Comparison of ENCODE assay signal across 8 cellular contexts in genomic region chr7:24572421-24573007, GRCh38. TPM values are rescaled to one million over a fixed set of nuclear protein-coding genes. Genes with fewer than 3 reads are reported as not detected.
A peak's percentile ranks its signal among the peaks of the same experiment; 100 is the strongest.
DNase-seq lines count a peak whose midpoint lies in the region; ATAC-seq and TF ChIP-seq lines count a peak whose summit lies in the region.

No MANE protein-coding gene starts in this region.

- TF ChIP-seq CTCF in mammary epithelial cell (conservative IDR thresholded peaks at IDR 0.05 in 1 of 2, IDR thresholded peaks at IDR 0.05 in 1 of 2; ENCODE audit: extremely low read depth in 1 of 2, insufficient read depth in 1 of 2, low read depth in 1 of 2, low read length in 2 of 2): no peak

- POLR2A ChIA-PET in CD4-positive, alpha-beta memory T cell (lab: Charles Lee; ENCODE audit: partially characterized antibody): interaction anchor here (0.9 to 2.0 kb wide), 3 partner anchors 13 to 1041 kb away, joined by 3 to 9 read pairs (median 3); partner anchors contain the start of gene CYCS

- DNase-seq in CD4-positive, alpha-beta memory T cell: peak in 4 of 5 donors; percentile 9 to 60 (median 23)
- peak; percentile 99 for DNase-seq in SW480 (ENCODE audit: low spot score)
- DNase-seq in mammary epithelial cell: peak; percentile 92
- DNase-seq in immature natural killer cell: peak in 2 of 3 donors; percentile 19 to 34

- in situ Hi-C loops in mammary epithelial cell (cut with MboI; ENCODE audit: low sequenced_read_pairs in 2 of 2): loop anchor here in 1 of 2 donors (10.0 kb wide), 1 partner anchor 92 kb away; no protein-coding TSS in a partner anchor

- H3K27me3 Mint-ChIP-seq in CD4-positive, alpha-beta memory T cell: peaks cover 2 to 4% of the 10 kb centered on the region in 2 donors
- peaks cover 5 to 13% (median 8%) of the 10 kb centered on the region in 3 donors for H3K27me3 Mint-ChIP-seq in immature natural killer cell (ENCODE audit: low read depth in 3 of 3)

- peak overlapping the region; percentile 96 for H2AFZ ChIP-seq in mammary epithelial cell (ENCODE audit: low read depth, low read length)

- peak overlapping the region; percentile 88 for H3K4me2 ChIP-seq in mammary epithelial cell (ENCODE audit: insufficient read depth, low read depth, low read length)

- peaks cover 39% of the 10 kb centered on the region for H3K79me2 ChIP-seq in mammary epithelial cell (ENCODE audit: insufficient read depth, low read length)

- whole genome bisulfite sequencing in mammary epithelial cell (ENCODE audit: low coverage, missing lambda C conversion rate): 0% methylated on average over 14 of the region's 15 CpGs

- H4K20me1 ChIP-seq in mammary epithelial cell (ENCODE audit: insufficient read depth, low read length): peaks cover 4% of the 10 kb centered on the region

- no peaks in the 10 kb centered on the region for H3K36me3 ChIP-seq in CD4-positive, alpha-beta memory T cell (ENCODE audit: insufficient read depth, low read length)
- H3K36me3 ChIP-seq in mammary epithelial cell (ENCODE audit: insufficient read depth, low read length) (no peaks in the 10 kb centered on the region), skeletal muscle tissue (ENCODE audit: control insufficient read depth in 3 of 3, insufficient read depth in 3 of 3, low read length in 3 of 3) (no peaks in the 10 kb centered on the region)

- peaks cover 32% of the 10 kb centered on the region for H3K4me1 ChIP-seq in CD4-positive, alpha-beta memory T cell (ENCODE audit: insufficient read depth, low read length)
- H3K4me1 ChIP-seq in mammary epithelial cell (ENCODE audit: insufficient read depth, low read length) (peaks cover 17% of the 10 kb centered on the region), skeletal muscle tissue (ENCODE audit: control insufficient read depth in 3 of 3, insufficient read depth in 3 of 3, low read length in 3 of 3) (peaks cover 8 to 17% (median 16%) of the 10 kb centered on the region in 3 donors)

- peak overlapping the region; percentile 25 to 62 for H3K4me3 ChIP-seq in CD4-positive, alpha-beta memory T cell (ENCODE audit: low read length in 2 of 2)
- H3K4me3 ChIP-seq in mammary epithelial cell (replicated peaks in 1 of 3; ENCODE audit: insufficient read depth in 1 of 3, low read depth in 2 of 3, low read length in 3 of 3): peak overlapping the region; percentile 84 to 91 (median 88)
- peak overlapping the region; percentile 77 to 81 (median 79) for H3K4me3 ChIP-seq in skeletal muscle tissue (ENCODE audit: low read length in 3 of 3)

- dilution Hi-C loops in mammary epithelial cell (cut with HindIII; ENCODE audit: low sequenced_read_pairs): no loop called here

- TSS peak; percentile 54 for BruUV-seq in mammary epithelial cell (replicated peaks; lab: Mats Ljungman, UMichigan)

- no peaks in the 10 kb centered on the region for H3K9me3 Mint-ChIP-seq in CD4-positive, alpha-beta memory T cell
- H3K9me3 Mint-ChIP-seq in immature natural killer cell: peaks cover 0 to 1% (median 0%) of the 10 kb centered on the region in 6 donors

- H3K27ac ChIP-seq in CD4-positive, alpha-beta memory T cell (ENCODE audit: low read depth, low read length): peak overlapping the region; percentile 56
- H3K27ac ChIP-seq in mammary epithelial cell (ENCODE audit: insufficient read depth, low read depth, low read length) (peak overlapping the region; percentile 90), skeletal muscle tissue (ENCODE audit: low read depth, low read length) (peak overlapping the region; percentile 91)

- intact Hi-C loops in CD4-positive, alpha-beta memory T cell (cut with micrococcal nuclease): loop anchor here (1.0 to 10.0 kb wide), 11 partner anchors 250 to 1750 kb away; partner anchors contain the start of genes CCDC126, CYCS, FAM221A and HYCC1
- intact Hi-C loops in mammary epithelial cell (cut with micrococcal nuclease): loop anchor here (5.0 to 10.0 kb wide), 3 partner anchors 165 to 708 kb away; no protein-coding TSS in a partner anchor

- H3K36me3 Mint-ChIP-seq in CD4-positive, alpha-beta memory T cell: peaks cover 0 to 8% of the 10 kb centered on the region in 2 donors
- H3K36me3 Mint-ChIP-seq in immature natural killer cell: no peaks in the 10 kb centered on the region

- H3K4me3 Mint-ChIP-seq in CD4-positive, alpha-beta memory T cell: peak overlapping the region; percentile 88 to 93 (median 90)
- peak overlapping the region; percentile 86 to 90 (median 90) for H3K4me3 Mint-ChIP-seq in immature natural killer cell

- no peaks in the 10 kb centered on the region for H3K9me3 ChIP-seq in CD4-positive, alpha-beta memory T cell (ENCODE audit: control insufficient read depth in 1 of 2, low read length in 2 of 2)
- no peaks in the 10 kb centered on the region for H3K9me3 ChIP-seq in mammary epithelial cell (replicated peaks; ENCODE audit: insufficient read depth, low read length)
- no peaks in the 10 kb centered on the region for H3K9me3 ChIP-seq in skeletal muscle tissue (ENCODE audit: control insufficient read depth in 3 of 3, low read length in 3 of 3)

- peak overlapping the region; percentile 77 to 94 (median 86) for H3K27ac Mint-ChIP-seq in CD4-positive, alpha-beta memory T cell
- H3K27ac Mint-ChIP-seq in immature natural killer cell: peak overlapping the region; percentile 69 to 88 (median 80)

- peaks cover 20 to 37% (median 27%) of the 10 kb centered on the region in 4 donors for H3K4me1 Mint-ChIP-seq in CD4-positive, alpha-beta memory T cell
- H3K4me1 Mint-ChIP-seq in immature natural killer cell: peaks cover 21 to 30% of the 10 kb centered on the region in 2 donors

- CTCF ChIA-PET in CD4-positive, alpha-beta memory T cell (lab: Charles Lee; ENCODE audit: partially characterized antibody): no interaction called here
- CTCF ChIA-PET in mammary epithelial cell (lab: Charles Lee; ENCODE audit: low non-redundant PET): no interaction called here

- H3K9ac ChIP-seq in mammary epithelial cell (ENCODE audit: insufficient read depth, low read length): peak overlapping the region; percentile 85
- peak overlapping the region; percentile 77 to 91 (median 88) for H3K9ac ChIP-seq in skeletal muscle tissue (ENCODE audit: low read depth in 1 of 3, low read length in 3 of 3)

- H3K27me3 ChIP-seq in CD4-positive, alpha-beta memory T cell (ENCODE audit: insufficient read depth, low read length): no peaks in the 10 kb centered on the region
- H3K27me3 ChIP-seq in mammary epithelial cell (ENCODE audit: insufficient read depth, low read length): no peaks in the 10 kb centered on the region
- no peaks in the 10 kb centered on the region for H3K27me3 ChIP-seq in skeletal muscle tissue (ENCODE audit: control insufficient read depth in 3 of 3, insufficient read depth in 3 of 3, low read length in 3 of 3)

- ATAC-seq in HG03457 (IDR thresholded peaks at IDR 0.05; ENCODE audit: unreplicated experiment): peak; percentile 3
- ATAC-seq in GM18520 (IDR thresholded peaks at IDR 0.05; ENCODE audit: unreplicated experiment): no peak
- no peak for ATAC-seq in HG03571 (IDR thresholded peaks at IDR 0.05; ENCODE audit: unreplicated experiment)

RNA-seq across cellular contexts. Expression of gene PALS2, which starts 0.7 kb away (rescaled TPM):
- total RNA-seq in CD4-positive, alpha-beta memory T cell: 10 to 100 TPM; 32.9 to 50.1 TPM
- 1 to 10 TPM; 8.6 to 9.4 TPM for polyA plus RNA-seq in CD4-positive, alpha-beta memory T cell
- total RNA-seq in mammary epithelial cell (10 to 100 TPM; 36.2 to 39.5 TPM), skeletal muscle tissue (33.4 TPM)
- polyA plus RNA-seq in mammary epithelial cell (12.1 TPM), immature natural killer cell (10 to 100 TPM in 1 of 3 donors, 1 to 10 TPM in 2; 7.2 to 10.3 (median 7.3) TPM)
- polyA minus RNA-seq in mammary epithelial cell: 17.1 TPM

Comparison
In these comparisons a context has a peak if more than half of its experiments do, and no peak if none do; other contexts are left out.
1. DNase-seq: peak in every context shown above with its lines; median percentile 99 in SW480; 92 in mammary epithelial cell; 26 in immature natural killer cell; 23 in CD4-positive, alpha-beta memory T cell.